In genomic region chr10:31808258-31809218, GRCh38 we compare ENCODE assay signal across 8 cellular contexts.
DNase-seq lines count a peak whose midpoint lies in the region; ATAC-seq and TF ChIP-seq lines count a peak whose summit lies in the region.

No MANE protein-coding gene starts in this region.

- peak overlapping the region; percentile 68 to 77 for H3K4me3 Mint-ChIP-seq in stimulated activated naive B cell treated with anti-CD40 and anti-IgM and Interleukin-4, amounts not matched to agents 10 μg/mL and 1 μg/mL and 100 μg/mL, for 72 hours

- peak; percentile 50 for DNase-seq in ACHN
- DNase-seq in G401 (ENCODE audit: low spot score), result peak; percentile 77
- peak; percentile 47 to 82 for DNase-seq in SJSA1 (ENCODE audit: low read depth in 1 of 2, low spot score in 2 of 2)
- peak; percentile 31 for DNase-seq in cerebellum (ENCODE audit: low spot score)
- no peak for DNase-seq in left lung
- DNase-seq in stimulated activated naive B cell treated with anti-CD40 and anti-IgM and Interleukin-4, amounts not matched to agents 10 μg/mL and 1 μg/mL and 100 μg/mL, for 72 hours, result peak; percentile 10

- H3K4me3 ChIP-seq in SJSA1 (peak overlapping the region; percentile 29), left lung (no peak overlapping the region)

- no peaks in the 10 kb centered on the region for H3K9me3 Mint-ChIP-seq in stimulated activated naive B cell treated with anti-CD40 and anti-IgM and Interleukin-4, amounts not matched to agents 10 μg/mL and 1 μg/mL and 100 μg/mL, for 72 hours

- H3K9me3 ChIP-seq in SJSA1 (replicated peaks), result no peaks in the 10 kb centered on the region
- H3K9me3 ChIP-seq in left lung, result no peaks in the 10 kb centered on the region

- ATAC-seq in HG03342 (IDR thresholded peaks at IDR 0.05; ENCODE audit: unreplicated experiment), result peak; percentile 69
- ATAC-seq in left lung, result peak; percentile 74
- peak; percentile 70 to 78 for ATAC-seq in stimulated activated naive B cell treated with anti-CD40 and anti-IgM and Interleukin-4, amounts not matched to agents 10 μg/mL and 1 μg/mL and 100 μg/mL, for 72 hours (replicated peaks)
- no peak for ATAC-seq in HG02759 (IDR thresholded peaks at IDR 0.05; ENCODE audit: unreplicated experiment)

- H3K36me3 ChIP-seq in SJSA1 (peaks cover 14% of the 10 kb centered on the region), left lung (peaks cover 0 to 5% of the 10 kb centered on the region in 2 donors)

- in situ Hi-C loops in ACHN (cut with HindIII; ENCODE audit: low pct_ligation_motif_present, low pct_unique_long_range_greater_than_20kb, low sequenced_read_pairs) (no loop called here), G401 (cut with HindIII; ENCODE audit: low sequenced_read_pairs) (no loop called here)

- peak overlapping the region; percentile 71 for H3K27ac Mint-ChIP-seq in stimulated activated naive B cell treated with anti-CD40 and anti-IgM and Interleukin-4, amounts not matched to agents 10 μg/mL and 1 μg/mL and 100 μg/mL, for 72 hours

- no peaks in the 10 kb centered on the region; the same call in 1 of the 2 replicates for H3K4me1 ChIP-seq in SJSA1 (replicated peaks)
- peaks cover 0 to 4% of the 10 kb centered on the region in 2 donors for H3K4me1 ChIP-seq in left lung

- H3K36me3 Mint-ChIP-seq in stimulated activated naive B cell treated with anti-CD40 and anti-IgM and Interleukin-4, amounts not matched to agents 10 μg/mL and 1 μg/mL and 100 μg/mL, for 72 hours, result peaks cover 11 to 23% of the 10 kb centered on the region in 2 donors

- H3K27ac ChIP-seq in SJSA1 (peak overlapping the region; percentile 72), left lung (peak overlapping the region; percentile 63 to 70)

- H3K27me3 ChIP-seq in SJSA1 (replicated peaks) (no peaks in the 10 kb centered on the region), left lung (no peaks in the 10 kb centered on the region)

- intact Hi-C loops in left lung (cut with DNase I), result no loop called here

- H3K27me3 Mint-ChIP-seq in stimulated activated naive B cell treated with anti-CD40 and anti-IgM and Interleukin-4, amounts not matched to agents 10 μg/mL and 1 μg/mL and 100 μg/mL, for 72 hours, result no peaks in the 10 kb centered on the region

- peaks cover 6% of the 10 kb centered on the region in 2 donors for H3K4me1 Mint-ChIP-seq in stimulated activated naive B cell treated with anti-CD40 and anti-IgM and Interleukin-4, amounts not matched to agents 10 μg/mL and 1 μg/mL and 100 μg/mL, for 72 hours

- peak; percentile 43 to 50 for TF ChIP-seq CTCF in left lung (IDR thresholded peaks at IDR 0.05)

Comparison
In these comparisons a context has a peak if more than half of its experiments do, and no peak if none do; other contexts are left out.
1. DNase-seq: peak in ACHN (single experiment), G401 (single experiment), SJSA1 (2 of 2), cerebellum (single experiment) and stimulated activated naive B cell treated with anti-CD40 and anti-IgM and Interleukin-4, amounts not matched to agents 10 μg/mL and 1 μg/mL and 100 μg/mL, for 72 hours (single experiment); none in left lung (0 of 2).